Comparison of ENCODE assay signal across 1 cellular context in genomic region chr10:116766241-116767198, GRCh38.
TF ChIP-seq lines count a peak whose summit lies in the region.

No MANE protein-coding gene starts in this region.

TF ChIP-seq in H1, 55 proteins besides CTCF, POLR2A, EP300 and RAD21:
- no peak for TF ChIP-seq NANOG (IDR thresholded peaks at IDR 0.05; ENCODE audit: insufficient read depth, low read depth, low read length, poor library complexity, severe bottlenecking)
- no peak for TF ChIP-seq CHD1 (IDR thresholded peaks at IDR 0.05; ENCODE audit: low read depth, low read length)
- TF ChIP-seq KDM1A (IDR thresholded peaks at IDR 0.05; ENCODE audit: borderline replicate concordance, low read length): no peak
- no peak for TF ChIP-seq EGR1 (IDR thresholded peaks at IDR 0.05; ENCODE audit: borderline replicate concordance, low read depth, low read length)
- TF ChIP-seq NRF1 (IDR thresholded peaks at IDR 0.05; ENCODE audit: low read depth, low read length): no peak
- no peak for TF ChIP-seq E2F6 (IDR thresholded peaks at IDR 0.05)
- no peak for TF ChIP-seq CREB1 (IDR thresholded peaks at IDR 0.05)
- TF ChIP-seq RXRA (IDR thresholded peaks at IDR 0.05; ENCODE audit: insufficient read depth, low read depth, low read length): no peak
- TF ChIP-seq KDM4A (IDR thresholded peaks at IDR 0.05; ENCODE audit: low read depth, low read length, severe bottlenecking): no peak
- TF ChIP-seq GTF2F1 (IDR thresholded peaks at IDR 0.05; ENCODE audit: borderline replicate concordance, low read depth, low read length): no peak
- no peak for TF ChIP-seq RNF2 (IDR thresholded peaks at IDR 0.05; ENCODE audit: borderline replicate concordance, low read depth, low read length, missing control alignments, poor library complexity, severe bottlenecking)
- TF ChIP-seq BRCA1 (IDR thresholded peaks at IDR 0.05; ENCODE audit: low read depth, low read length): no peak
- no peak for TF ChIP-seq CTBP2 (IDR thresholded peaks at IDR 0.05; ENCODE audit: borderline replicate concordance, insufficient read depth, insufficient read length, low read length)
- TF ChIP-seq CBX8 (IDR thresholded peaks at IDR 0.05; ENCODE audit: borderline replicate concordance, low read depth, low read length): no peak
- no peak for TF ChIP-seq HDAC2 (IDR thresholded peaks at IDR 0.05; ENCODE audit: borderline replicate concordance in 1 of 2, low read depth in 2 of 2, low read length in 2 of 2)
- TF ChIP-seq KDM5A (IDR thresholded peaks at IDR 0.05; ENCODE audit: low read length): no peak
- no peak for TF ChIP-seq FOSL1 (IDR thresholded peaks at IDR 0.05; ENCODE audit: insufficient read depth, low read depth, low read length)
